Comparison of ENCODE assay signal across 24 cellular contexts in genomic region chr9:96585426-96585825, GRCh38. TPM values are rescaled to one million over a fixed set of nuclear protein-coding genes. Genes with fewer than 3 reads are reported as not detected.
A peak's percentile ranks its signal among the peaks of the same experiment; 100 is the strongest.
DNase-seq lines count a peak whose midpoint lies in the region; ATAC-seq and TF ChIP-seq lines count a peak whose summit lies in the region.
"Had no signal": no experiment of that assay in that cellular context is flagged by ENCODE, and none has a peak within 500 bp of the region (broad histone marks: within the 10 kb centered on the region; RNA-seq: fewer than 3 reads in every experiment).

No MANE protein-coding gene starts in this region.

- H3K27ac Mint-ChIP-seq in type B pancreatic cell: peak overlapping the region; percentile 62
- H3K27ac Mint-ChIP-seq: CD4-positive, alpha-beta T cell had no signal

- peak overlapping the region; percentile 18; the same call in 1 of the 2 replicates for H3K4me3 ChIP-seq in SK-N-MC
- H3K4me3 ChIP-seq: BLaER1 treated with 17β-estradiol and CSF1 and Interleukin-3, amounts not matched to agents 10 nM and 100 nM; SJSA1 had no signal

- no peaks in the 10 kb centered on the region for H3K36me3 Mint-ChIP-seq in type B pancreatic cell

- peaks cover 15% of the 10 kb centered on the region for H3K4me1 ChIP-seq in foreskin keratinocyte
- H3K4me1 ChIP-seq: SJSA1 had no signal

- ATAC-seq in foreskin keratinocyte: no peak
- ATAC-seq in GM18858 (IDR thresholded peaks at IDR 0.05; ENCODE audit: unreplicated experiment): no peak

- DNase-seq in GM03348 (ENCODE audit: low spot score) (peak; percentile 16), SK-N-MC (ENCODE audit: low read depth, low spot score) (no peak), foreskin melanocyte (peak; percentile 27), type B pancreatic cell (ENCODE audit: extremely low spot score, unreplicated experiment) (no peak), foreskin keratinocyte (no peak), NCI-H748 treated with DMSO at 0.1 percent for 48 hours (lab: John Stamatoyannopoulos, UW) (no peak)
- DNase-seq: AML-193; CD4-positive, alpha-beta T cell; COR-L47; EL; GF-D8; H7; KBM-7; MV-4-11; NCI-H1105; NCI-H146; NCI-H1930; NCI-H446; NCI-H524 treated with DMSO at 0.1 percent for 48 hours; Right ventricle myocardium superior; RPMI8226 had no signal

- H3K27ac ChIP-seq in SK-N-MC (peak overlapping the region; percentile 47), foreskin keratinocyte (no peak overlapping the region)
- H3K27ac ChIP-seq: BLaER1 treated with 17β-estradiol and CSF1 and Interleukin-3, amounts not matched to agents 10 nM and 100 nM; SJSA1 had no signal

- H3K36me3 ChIP-seq in SK-N-MC (ENCODE audit: insufficient read depth, low read length): no peaks in the 10 kb centered on the region
- H3K36me3 ChIP-seq: BLaER1 treated with 17β-estradiol and CSF1 and Interleukin-3, amounts not matched to agents 10 nM and 100 nM; SJSA1 had no signal

- H3K9me3 Mint-ChIP-seq in type B pancreatic cell: no peaks in the 10 kb centered on the region
- H3K9me3 Mint-ChIP-seq: CD4-positive, alpha-beta T cell had no signal

- H3K4me1 Mint-ChIP-seq in type B pancreatic cell (ENCODE audit: unreplicated experiment): peaks cover 42% of the 10 kb centered on the region

- H3K27me3 Mint-ChIP-seq in type B pancreatic cell: no peaks in the 10 kb centered on the region

- no peak overlapping the region for H3K4me3 Mint-ChIP-seq in type B pancreatic cell
- H3K4me3 Mint-ChIP-seq: CD4-positive, alpha-beta T cell had no signal

- H3K27me3 ChIP-seq in foreskin keratinocyte: no peaks in the 10 kb centered on the region
- H3K27me3 ChIP-seq: BLaER1 treated with 17β-estradiol and CSF1 and Interleukin-3, amounts not matched to agents 10 nM and 100 nM; SJSA1 had no signal

- no peaks in the 10 kb centered on the region for H3K9me3 ChIP-seq in SK-N-MC (ENCODE audit: low read depth, low read length)
- H3K9me3 ChIP-seq: BLaER1 treated with 17β-estradiol and CSF1 and Interleukin-3, amounts not matched to agents 10 nM and 100 nM; SJSA1 had no signal

- H3K9ac ChIP-seq in SK-N-MC (ENCODE audit: insufficient read length): no peak overlapping the region
- H3K9ac ChIP-seq: BLaER1 treated with 17β-estradiol and CSF1 and Interleukin-3, amounts not matched to agents 10 nM and 100 nM had no signal

- TF ChIP-seq CTCF in type B pancreatic cell (conservative IDR thresholded peaks at IDR 0.05) (no peak), foreskin keratinocyte (conservative IDR thresholded peaks at IDR 0.05) (no peak)

RNA-seq across cellular contexts. Expression of gene CDC14B, which starts 34.2 kb away (rescaled TPM):
- total RNA-seq in type B pancreatic cell (ENCODE audit: low replicate concordance) (24.8 and 25.5 TPM in 2 replicates), foreskin keratinocyte (13.2 and 14.6 TPM in 2 replicates)
- polyA plus RNA-seq in foreskin keratinocyte: 3.1 and 3.8 TPM in 2 replicates

Comparison
In these comparisons a context has a peak if more than half of its experiments do, and no peak if none do; other contexts are left out.
1. DNase-seq: peak in GM03348 (single experiment) and foreskin melanocyte (single experiment); none in SK-N-MC (single experiment), type B pancreatic cell (single experiment), foreskin keratinocyte (0 of 2) and NCI-H748 treated with DMSO at 0.1 percent for 48 hours (single experiment).